Comparison of ENCODE assay signal across 1 cellular context in genomic region chr2:172279214-172279613, GRCh38.
TF ChIP-seq lines count a peak whose summit lies in the region.

No MANE protein-coding gene starts in this region.

TF ChIP-seq in HCT116, 20 proteins besides CTCF, POLR2A, EP300 and RAD21 (continued from another document):
- TF ChIP-seq SRF (IDR thresholded peaks at IDR 0.05; ENCODE audit: low read depth) (no peak), ZBTB33 (IDR thresholded peaks at IDR 0.05; ENCODE audit: extremely low read depth, insufficient replicate concordance, low read length) (no peak), MAX (IDR thresholded peaks at IDR 0.05) (no peak), FOSL1 (IDR thresholded peaks at IDR 0.05; ENCODE audit: low read depth) (no peak), EGR1 (IDR thresholded peaks at IDR 0.05; ENCODE audit: low read depth) (no peak), ATF3 (IDR thresholded peaks at IDR 0.05) (no peak), TCF7L2 (IDR thresholded peaks at IDR 0.05; ENCODE audit: borderline replicate concordance, extremely low read depth, insufficient read depth, insufficient read length) (no peak)
